8 cellular contexts compared by ENCODE assay signal in the genomic region with DNA sequence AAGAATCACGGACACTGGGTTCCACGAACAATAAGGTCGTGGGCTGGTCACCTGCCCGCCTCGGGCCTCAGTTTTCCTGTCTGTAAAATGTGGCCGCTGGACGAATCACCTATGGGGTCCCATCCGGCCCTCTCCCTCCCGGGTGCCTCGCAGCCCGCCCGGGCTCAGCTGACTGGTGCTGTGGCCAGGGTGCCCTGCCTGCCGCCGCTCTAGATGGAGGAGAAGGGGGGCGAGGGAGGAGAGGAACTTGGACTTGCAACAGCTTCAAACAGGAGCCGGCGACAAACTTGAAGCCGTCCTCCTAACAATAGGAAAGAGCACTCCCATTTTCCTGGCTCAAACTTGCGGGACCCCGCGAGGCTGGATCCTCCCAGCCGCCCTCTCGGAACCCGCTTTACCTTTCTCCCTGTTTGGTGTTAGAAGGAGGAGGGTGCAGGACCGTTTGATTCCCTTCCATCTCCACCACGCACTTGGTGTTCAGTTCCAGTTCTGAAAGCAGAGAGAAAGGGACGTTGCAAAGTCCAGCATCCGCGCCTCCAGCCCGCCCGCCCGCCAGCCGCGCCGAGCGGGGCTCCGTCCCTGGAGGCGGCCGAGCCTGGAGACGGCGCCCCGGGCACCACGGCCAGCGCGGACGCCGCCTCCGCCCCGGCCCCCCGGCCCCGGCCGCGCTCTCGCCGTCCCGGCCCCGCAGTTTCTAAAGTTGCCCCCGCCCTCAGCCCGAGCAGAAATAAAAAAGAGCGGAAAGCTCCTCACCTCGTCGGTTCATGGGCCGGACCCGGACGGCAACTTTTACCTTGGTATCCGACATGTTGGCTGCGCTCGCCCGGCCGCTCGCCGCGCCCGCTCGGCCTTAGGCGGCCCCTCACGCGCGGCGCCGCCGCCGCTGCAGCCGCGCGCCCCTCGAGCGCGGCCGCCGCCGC. TPM values are rescaled to one million over a fixed set of nuclear protein-coding genes. Genes with fewer than 3 reads are reported as not detected.
DNase-seq lines count a peak whose midpoint lies in the region; ATAC-seq and TF ChIP-seq lines count a peak whose summit lies in the region.

No MANE protein-coding gene starts in this region.

- H2AFZ ChIP-seq in hepatocyte = peak overlapping the region; percentile 83

- peak overlapping the region; percentile 93 for H3K4me3 Mint-ChIP-seq in progenitor cell of endocrine pancreas (ENCODE audit: low read depth)

- CTCF ChIA-PET in A673 (lab: Charles Lee) = no interaction called here

- H3K36me3 ChIP-seq in A673 (ENCODE audit: insufficient read depth, low read length, poor library complexity, severe bottlenecking) (no peaks in the 10 kb centered on the region), hepatocyte (replicated peaks; ENCODE audit: insufficient read depth, low read depth) (no peaks in the 10 kb centered on the region)

- H3K9me2 ChIP-seq in hepatocyte (replicated peaks; ENCODE audit: insufficient read depth) = no peaks in the 10 kb centered on the region

- H3K27ac Mint-ChIP-seq in progenitor cell of endocrine pancreas = peak overlapping the region; percentile 98

- BruUV-seq in A673 (replicated peaks; lab: Mats Ljungman, UMichigan) = no TSS peak

- peak; percentile 52 for DNase-seq in A673 (ENCODE audit: low spot score)
- DNase-seq in GM10266 (ENCODE audit: extremely low spot score) = peak; percentile 58
- DNase-seq in NCI-H446 treated with DMSO at 0.1 percent for 48 hours (lab: John Stamatoyannopoulos, UW) = peak; percentile 8
- DNase-seq in astrocyte of the hippocampus (ENCODE audit: low read depth, low spot score) = peak; percentile 77
- DNase-seq in hepatocyte (ENCODE audit: low spot score) = peak; percentile 77
- DNase-seq in progenitor cell of endocrine pancreas (ENCODE audit: low spot score, unreplicated experiment) = peak; percentile 49
- no peak for DNase-seq in activated CD4-positive, CD25-positive, alpha-beta regulatory T cell treated with anti-CD3 and anti-CD28 coated beads, Interleukin-2, amount 50 U/mL, for 72 hours

- peaks cover 18% of the 10 kb centered on the region for H4K20me1 ChIP-seq in hepatocyte (ENCODE audit: insufficient read depth, poor library complexity, severe bottlenecking)

- H3K4me3 ChIP-seq in A673 (ENCODE audit: low read depth, low read length, poor library complexity, severe bottlenecking) (peak overlapping the region; percentile 66), hepatocyte (peak overlapping the region; percentile 51)

- no peaks in the 10 kb centered on the region for H3K9me3 Mint-ChIP-seq in progenitor cell of endocrine pancreas (ENCODE audit: low read depth)

- H3K79me2 ChIP-seq in hepatocyte = peaks cover 43% of the 10 kb centered on the region

- peak overlapping the region; percentile 82 for H3K4me2 ChIP-seq in hepatocyte

- TF ChIP-seq CTCF in A673 (conservative IDR thresholded peaks at IDR 0.05; ENCODE audit: low read depth, low read length) (no peak), GM10266 (IDR thresholded peaks at IDR 0.05; ENCODE audit: control insufficient read depth, insufficient read depth, low read depth, missing control alignments) (no peak), hepatocyte (IDR thresholded peaks at IDR 0.05; ENCODE audit: poor library complexity) (no peak), progenitor cell of endocrine pancreas (IDR thresholded peaks at IDR 0.05; ENCODE audit: unreplicated experiment) (no peak)

- H3K27me3 Mint-ChIP-seq in progenitor cell of endocrine pancreas = peaks cover 3% of the 10 kb centered on the region

- H3K27ac ChIP-seq in A673 (ENCODE audit: low read depth, low read length, poor library complexity, severe bottlenecking) (peak overlapping the region; percentile 19), hepatocyte (peak overlapping the region; percentile 93)

- WGBS in hepatocyte (ENCODE audit: low lambda C conversion rate, missing lambda C conversion rate) = 2% methylated on average over 69 of the region's 92 CpGs

- H3K36me3 Mint-ChIP-seq in progenitor cell of endocrine pancreas (ENCODE audit: insufficient read depth) = peaks cover 4% of the 10 kb centered on the region

- POLR2A ChIA-PET in A673 (lab: Charles Lee; ENCODE audit: low non-redundant PET) = interaction anchor here (0.6 kb wide), 1 partner anchor 20 kb away, joined by 5 read pairs; no protein-coding TSS in a partner anchor

- H3K4me1 ChIP-seq in A673 (ENCODE audit: insufficient read depth, low read length, poor library complexity, severe bottlenecking) (peaks cover 17% of the 10 kb centered on the region), hepatocyte (ENCODE audit: insufficient read depth) (peaks cover 26% of the 10 kb centered on the region)

- peaks cover 31% of the 10 kb centered on the region for H3K4me1 Mint-ChIP-seq in progenitor cell of endocrine pancreas (ENCODE audit: low read depth)

- H3K9me3 ChIP-seq in A673 (ENCODE audit: low read depth, low read length, poor library complexity, severe bottlenecking) (no peaks in the 10 kb centered on the region), hepatocyte (ENCODE audit: low read depth) (no peaks in the 10 kb centered on the region)

- intact Hi-C loops in A673 (cut with micrococcal nuclease; ENCODE audit: unreplicated experiment) = loop anchor here (5.0 kb wide), 1 partner anchor 170 kb away; no protein-coding TSS in a partner anchor

- no peaks in the 10 kb centered on the region for H3K27me3 ChIP-seq in A673 (replicated peaks; ENCODE audit: insufficient read depth, low read depth, low read length, poor library complexity)
- H3K27me3 ChIP-seq in hepatocyte = no peaks in the 10 kb centered on the region

- peak; percentile 25 for ATAC-seq in HG02798 (IDR thresholded peaks at IDR 0.05; ENCODE audit: poor library complexity, unreplicated experiment)

RNA-seq across cellular contexts. Expression of a gene that starts 0.5 kb away (rescaled TPM):
- 19.7 and 21.1 TPM in 2 replicates for total RNA-seq in A673 (2021)
- total RNA-seq in hepatocyte = 27.9 TPM in 2 replicates
- 13.0 and 16.2 TPM in 2 replicates for polyA plus RNA-seq in hepatocyte
- total RNA-seq in progenitor cell of endocrine pancreas = 44.4 and 44.5 TPM in 2 replicates
